ENCODE assay signal across 8 cellular contexts in genomic region chrX:110229497-110230111, GRCh38.
DNase-seq lines count a peak whose midpoint lies in the region; TF ChIP-seq lines count a peak whose summit lies in the region.
"Not testable (repeated sequence)": the region's sequence is repeated elsewhere in the genome, so short reads cannot be mapped to it uniquely, and the experiment has no call there.

No MANE protein-coding gene starts in this region.

- H3K9me3 ChIP-seq in CD8-positive, alpha-beta memory T cell (ENCODE audit: low read length); endocrine pancreas (ENCODE audit: control insufficient read depth, low read length): not testable (repeated sequence)

- peak overlapping the region; percentile 73 to 94 (median 88) for H3K27ac Mint-ChIP-seq in CD8-positive, alpha-beta memory T cell
- H3K27ac Mint-ChIP-seq in activated CD4-positive, alpha-beta T cell treated with anti-CD3 and anti-CD28 coated beads, Interleukin-2, amount 10 ng/mL, durations not matched to agents 24 days and 14 days: peak overlapping the region; percentile 56
- peak overlapping the region; percentile 92 for H3K27ac Mint-ChIP-seq in progenitor cell of endocrine pancreas

- not testable (repeated sequence) for H3K4me1 ChIP-seq in CD8-positive, alpha-beta memory T cell (ENCODE audit: insufficient read depth, low read length); endocrine pancreas (ENCODE audit: control insufficient read depth, insufficient read depth, low read length)

- intact Hi-C loops in activated CD4-positive, alpha-beta T cell treated with anti-CD3 and anti-CD28 coated beads, Interleukin-2, amount 10 ng/mL, durations not matched to agents 24 days and 14 days (cut with micrococcal nuclease): loop anchor here (5.0 kb wide), 1 partner anchor 83 kb away; no protein-coding TSS in a partner anchor

- CTCF ChIA-PET in CD8-positive, alpha-beta memory T cell (lab: Charles Lee): interaction anchor here (1.3 to 1.5 kb wide), 2 partner anchors 9 to 37 kb away, joined by 3 to 5 read pairs; no protein-coding TSS in a partner anchor

- not testable (repeated sequence) for H3K27me3 Mint-ChIP-seq in CD8-positive, alpha-beta memory T cell; activated CD4-positive, alpha-beta T cell treated with anti-CD3 and anti-CD28 coated beads, Interleukin-2, amount 10 ng/mL, durations not matched to agents 24 days and 14 days; progenitor cell of endocrine pancreas

- peak overlapping the region; percentile 51 for H3K4me3 ChIP-seq in CD8-positive, alpha-beta memory T cell (ENCODE audit: low read length)
- H3K4me3 ChIP-seq in endocrine pancreas (ENCODE audit: control insufficient read depth, insufficient read depth, low read length) (peak overlapping the region; percentile 22), kidney epithelial cell (ENCODE audit: low read depth, low read length) (peak overlapping the region; percentile 34)

- peak overlapping the region; percentile 78 to 90 (median 85) for H3K4me3 Mint-ChIP-seq in CD8-positive, alpha-beta memory T cell
- peak overlapping the region; percentile 79 for H3K4me3 Mint-ChIP-seq in activated CD4-positive, alpha-beta T cell treated with anti-CD3 and anti-CD28 coated beads, Interleukin-2, amount 10 ng/mL, durations not matched to agents 24 days and 14 days
- H3K4me3 Mint-ChIP-seq in progenitor cell of endocrine pancreas (ENCODE audit: low read depth): peak overlapping the region; percentile 70

- H3K9me3 Mint-ChIP-seq in CD8-positive, alpha-beta memory T cell: peaks cover 0 to 27% (median 15%) of the 10 kb centered on the region in 5 donors
- H3K9me3 Mint-ChIP-seq in activated CD4-positive, alpha-beta T cell treated with anti-CD3 and anti-CD28 coated beads, Interleukin-2, amount 10 ng/mL, durations not matched to agents 24 days and 14 days: not testable (repeated sequence)
- H3K9me3 Mint-ChIP-seq in progenitor cell of endocrine pancreas (ENCODE audit: low read depth): peaks cover 28% of the 10 kb centered on the region

- H3K36me3 ChIP-seq in CD8-positive, alpha-beta memory T cell (ENCODE audit: insufficient read depth, low read length); endocrine pancreas (ENCODE audit: control insufficient read depth, insufficient read depth, low read length); kidney epithelial cell (ENCODE audit: control insufficient read depth, insufficient read depth, low read length): not testable (repeated sequence)

- not testable (repeated sequence) for H3K27me3 ChIP-seq in CD8-positive, alpha-beta memory T cell (ENCODE audit: insufficient read depth, low read length, poor library complexity, severe bottlenecking); endocrine pancreas (ENCODE audit: control insufficient read depth, insufficient read depth, low read length); kidney epithelial cell (ENCODE audit: control insufficient read depth, insufficient read depth, low read length)

- H3K9ac ChIP-seq in endocrine pancreas (ENCODE audit: control insufficient read depth, insufficient read depth, low read length): not testable (repeated sequence)

- POLR2A ChIA-PET in CD8-positive, alpha-beta memory T cell (lab: Charles Lee): interaction anchor here (0.6 to 1.3 kb wide), 4 partner anchors 9 to 88 kb away, joined by 3 to 5 read pairs (median 4); partner anchors contain the start of gene AMMECR1

- peaks cover 2 to 17% (median 7%) of the 10 kb centered on the region in 3 donors for H3K36me3 Mint-ChIP-seq in CD8-positive, alpha-beta memory T cell
- peaks cover 11% of the 10 kb centered on the region for H3K36me3 Mint-ChIP-seq in activated CD4-positive, alpha-beta T cell treated with anti-CD3 and anti-CD28 coated beads, Interleukin-2, amount 10 ng/mL, durations not matched to agents 24 days and 14 days (ENCODE audit: low read depth)
- peaks cover 30% of the 10 kb centered on the region for H3K36me3 Mint-ChIP-seq in progenitor cell of endocrine pancreas (ENCODE audit: insufficient read depth)

- peak; percentile 38 to 85 (median 63) for DNase-seq in CD8-positive, alpha-beta memory T cell
- DNase-seq in NCI-H82 (lab: John Stamatoyannopoulos, UW): peak; percentile 62
- peak; percentile 92 for DNase-seq in activated CD4-positive, alpha-beta T cell treated with anti-CD3 and anti-CD28 coated beads, Interleukin-2, amount 10 ng/mL, durations not matched to agents 24 days and 14 days
- peak; percentile 57 for DNase-seq in activated gamma-delta T cell treated with Interleukin-2 at 50 U/mL for 16 hours
- not testable (repeated sequence) for DNase-seq in kidney epithelial cell (ENCODE audit: low read depth)
- DNase-seq in progenitor cell of endocrine pancreas (ENCODE audit: low spot score, unreplicated experiment): peak; percentile 17
- DNase-seq in stimulated activated CD8-positive, alpha-beta memory T cell treated with anti-CD3 and anti-CD28 coated beads, Interleukin-2, amount 100 ng/mL, for 48 hours (ENCODE audit: low read depth in 2 of 2): peak; percentile 14 to 44

- peak overlapping the region; percentile 59 for H3K27ac ChIP-seq in CD8-positive, alpha-beta memory T cell (ENCODE audit: low read depth, low read length)

- peaks cover 34 to 63% (median 42%) of the 10 kb centered on the region in 3 donors for H3K4me1 Mint-ChIP-seq in CD8-positive, alpha-beta memory T cell
- peaks cover 27% of the 10 kb centered on the region for H3K4me1 Mint-ChIP-seq in activated CD4-positive, alpha-beta T cell treated with anti-CD3 and anti-CD28 coated beads, Interleukin-2, amount 10 ng/mL, durations not matched to agents 24 days and 14 days
- H3K4me1 Mint-ChIP-seq in progenitor cell of endocrine pancreas (ENCODE audit: low read depth): not testable (repeated sequence)

- TF ChIP-seq CTCF in kidney epithelial cell (IDR thresholded peaks at IDR 0.05; ENCODE audit: insufficient read depth, low read length, poor library complexity, severe bottlenecking); progenitor cell of endocrine pancreas (IDR thresholded peaks at IDR 0.05; ENCODE audit: unreplicated experiment): not testable (repeated sequence)
